ENCODE assay signal across 8 cellular contexts in genomic region chr3:63863150-63864007, GRCh38. TPM values are rescaled to one million over a fixed set of nuclear protein-coding genes. Genes with fewer than 3 reads are reported as not detected.
A peak's percentile ranks its signal among the peaks of the same experiment; 100 is the strongest.
DNase-seq lines count a peak whose midpoint lies in the region; ATAC-seq, FAIRE-seq and TF ChIP-seq lines count a peak whose summit lies in the region.

A gene with protein sequence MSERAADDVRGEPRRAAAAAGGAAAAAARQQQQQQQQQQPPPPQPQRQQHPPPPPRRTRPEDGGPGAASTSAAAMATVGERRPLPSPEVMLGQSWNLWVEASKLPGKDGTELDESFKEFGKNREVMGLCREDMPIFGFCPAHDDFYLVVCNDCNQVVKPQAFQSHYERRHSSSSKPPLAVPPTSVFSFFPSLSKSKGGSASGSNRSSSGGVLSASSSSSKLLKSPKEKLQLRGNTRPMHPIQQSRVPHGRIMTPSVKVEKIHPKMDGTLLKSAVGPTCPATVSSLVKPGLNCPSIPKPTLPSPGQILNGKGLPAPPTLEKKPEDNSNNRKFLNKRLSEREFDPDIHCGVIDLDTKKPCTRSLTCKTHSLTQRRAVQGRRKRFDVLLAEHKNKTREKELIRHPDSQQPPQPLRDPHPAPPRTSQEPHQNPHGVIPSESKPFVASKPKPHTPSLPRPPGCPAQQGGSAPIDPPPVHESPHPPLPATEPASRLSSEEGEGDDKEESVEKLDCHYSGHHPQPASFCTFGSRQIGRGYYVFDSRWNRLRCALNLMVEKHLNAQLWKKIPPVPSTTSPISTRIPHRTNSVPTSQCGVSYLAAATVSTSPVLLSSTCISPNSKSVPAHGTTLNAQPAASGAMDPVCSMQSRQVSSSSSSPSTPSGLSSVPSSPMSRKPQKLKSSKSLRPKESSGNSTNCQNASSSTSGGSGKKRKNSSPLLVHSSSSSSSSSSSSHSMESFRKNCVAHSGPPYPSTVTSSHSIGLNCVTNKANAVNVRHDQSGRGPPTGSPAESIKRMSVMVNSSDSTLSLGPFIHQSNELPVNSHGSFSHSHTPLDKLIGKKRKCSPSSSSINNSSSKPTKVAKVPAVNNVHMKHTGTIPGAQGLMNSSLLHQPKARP (plus strand): TSS chr3:63863867. CDS start chr3:63912599, 48,732 bp downstream.
Gene THOC7 (minus strand): TSS chr3:63863805. CDS start chr3:63863790, 15 bp downstream.

- H3K27me3 ChIP-seq in bronchial epithelial cell (ENCODE audit: control insufficient read depth, insufficient read depth, low read length): no peaks in the 10 kb centered on the region

- CTCF ChIA-PET in activated B cell treated with CpG ODN at 0.5 μM for 24 hours (lab: Charles Lee): no interaction called here

- H3K9me3 Mint-ChIP-seq in activated B cell treated with CpG ODN at 0.5 μM for 24 hours: no peaks in the 10 kb centered on the region

- ATAC-seq in GM21737 (IDR thresholded peaks at IDR 0.05; ENCODE audit: unreplicated experiment): peak; percentile 62
- ATAC-seq in activated B cell treated with CpG ODN at 0.5 μM for 24 hours (ENCODE audit: low read depth): peak; percentile 80

- POLR2A ChIA-PET in activated B cell treated with CpG ODN at 0.5 μM for 24 hours (lab: Charles Lee): interaction anchor here (0.6 to 1.3 kb wide), 5 partner anchors 33 to 160 kb away, joined by 3 to 4 read pairs (median 4); partner anchors contain the start of gene PSMD6

- intact Hi-C loops in activated B cell treated with CpG ODN at 0.5 μM for 24 hours (cut with micrococcal nuclease): loop anchor here (1.0 kb wide), 3 partner anchors 49 to 160 kb away; partner anchors contain the start of genes PSMD6 and SCAANT1

- H3K36me3 Mint-ChIP-seq in activated B cell treated with CpG ODN at 0.5 μM for 24 hours (ENCODE audit: low read depth): peaks cover 23% of the 10 kb centered on the region

- H3K27ac Mint-ChIP-seq in activated B cell treated with CpG ODN at 0.5 μM for 24 hours: peak within 1 kb of the TSS; percentile 94

- H3K4me3 ChIP-seq in bronchial epithelial cell (ENCODE audit: low read depth, low read length): peak within 1 kb of the TSS; percentile 87

- TF ChIP-seq CTCF in GM10266 (IDR thresholded peaks at IDR 0.05; ENCODE audit: control insufficient read depth, insufficient read depth, low read depth, missing control alignments): no peak
- TF ChIP-seq CTCF in activated B cell treated with CpG ODN at 0.5 μM for 24 hours (IDR thresholded peaks at IDR 0.05): no peak
- no peak for TF ChIP-seq CTCF in bronchial epithelial cell (IDR thresholded peaks at IDR 0.05; ENCODE audit: insufficient read depth, low read length, severe bottlenecking)

- no peak for FAIRE-seq in bronchial epithelial cell (lab: Jason Lieb, UNC)

- H3K27me3 Mint-ChIP-seq in activated B cell treated with CpG ODN at 0.5 μM for 24 hours: no peaks in the 10 kb centered on the region

- H3K36me3 ChIP-seq in bronchial epithelial cell (ENCODE audit: control insufficient read depth, insufficient read depth, low read length): no peaks in the 10 kb centered on the region

- peaks cover 50% of the 10 kb centered on the region for H3K4me1 Mint-ChIP-seq in activated B cell treated with CpG ODN at 0.5 μM for 24 hours

- DNase-seq in GM10266 (ENCODE audit: extremely low spot score) (peak; percentile 83), Kasumi-1 (lab: John Stamatoyannopoulos, UW) (peak; percentile 21 to 34), activated B cell treated with CpG ODN at 0.5 μM for 24 hours (peak; percentile 77), bronchial epithelial cell (ENCODE audit: low read depth) (no peak), iris pigment epithelial cell (ENCODE audit: low read depth) (peak; percentile 67), DMS79 treated with DMSO at 0.1 percent for 48 hours (lab: John Stamatoyannopoulos, UW) (no peak)
- peak; percentile 38 to 59 (median 42) for DNase-seq in stimulated activated CD4-positive, alpha-beta T cell treated with anti-CD3 and anti-CD28 coated beads, Interleukin-12 subunit alpha, Interleukin-12 subunit beta, amount 100 ng/mL, for 48 hours (ENCODE audit: low read depth in 2 of 3, low spot score in 1 of 3)

- H3K4me3 Mint-ChIP-seq in activated B cell treated with CpG ODN at 0.5 μM for 24 hours: peak within 1 kb of the TSS; percentile 96

RNA-seq across cellular contexts. Expression of the first gene that starts in this region (rescaled TPM):
- total RNA-seq in activated B cell treated with CpG ODN at 0.5 μM for 24 hours (45.2 and 46.7 TPM in 2 replicates), bronchial epithelial cell (8.7 and 9.5 TPM in 2 replicates)

RNA-seq across cellular contexts. Expression of gene THOC7, which starts in this region (rescaled TPM):
- total RNA-seq in activated B cell treated with CpG ODN at 0.5 μM for 24 hours: 50.2 and 53.8 TPM in 2 replicates
- 30.0 and 38.8 TPM in 2 replicates for total RNA-seq in bronchial epithelial cell

Comparison
In these comparisons a context has a peak if more than half of its experiments do, and no peak if none do; other contexts are left out.
1. DNase-seq: peak in GM10266 (single experiment), Kasumi-1 (2 of 2), activated B cell treated with CpG ODN at 0.5 μM for 24 hours (single experiment), iris pigment epithelial cell (single experiment) and stimulated activated CD4-positive, alpha-beta T cell treated with anti-CD3 and anti-CD28 coated beads, Interleukin-12 subunit alpha, Interleukin-12 subunit beta, amount 100 ng/mL, for 48 hours (3 of 3); none in bronchial epithelial cell (single experiment) and DMS79 treated with DMSO at 0.1 percent for 48 hours (single experiment).